In the genomic region with DNA sequence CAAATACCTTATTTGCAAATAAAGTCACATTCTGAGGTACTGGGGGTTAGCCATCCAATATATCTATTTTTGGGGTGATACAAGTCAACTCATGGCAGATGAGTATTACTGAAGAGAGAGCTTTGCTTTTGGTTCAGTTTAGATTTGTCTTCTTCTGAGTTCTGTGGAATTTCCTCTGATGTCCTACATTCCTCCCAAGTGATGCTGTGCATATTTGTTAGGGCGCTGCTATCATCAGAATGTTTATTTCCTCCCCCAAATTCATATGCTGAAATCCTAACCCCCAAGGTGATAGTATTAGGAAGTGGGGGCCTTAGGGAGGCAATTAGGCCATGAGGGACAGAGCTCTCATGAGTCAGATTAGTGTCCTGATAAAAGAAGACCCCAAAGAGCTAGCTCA, we compare ENCODE assay signal across 19 cellular contexts.
"Had no signal": no experiment of that assay in that cellular context is flagged by ENCODE, and none has a peak within 500 bp of the region (broad histone marks: within the 10 kb centered on the region; RNA-seq: fewer than 3 reads in every experiment).

No MANE protein-coding gene starts in this region.

- H3K9me3 ChIP-seq: left lung, stomach, upper lobe of left lung had no signal

- H3K27ac Mint-ChIP-seq: activated CD4-positive, alpha-beta T cell treated with anti-CD3 and anti-CD28 coated beads, Interleukin-2, amount 10 ng/mL, durations not matched to agents 7 days and 5 days; activated CD8-positive, alpha-beta T cell treated with anti-CD3 and anti-CD28 coated beads, Interleukin-2, amount 10 ng/mL, durations not matched to agents 7 days and 5 days; activated naive CD4-positive, alpha-beta T cell treated with anti-CD3 and anti-CD28 coated beads for 36 hours; activated naive CD8-positive, alpha-beta T cell treated with anti-CD3 and anti-CD28 coated beads, Interleukin-2, amount 50 U/mL, for 24 hours; activated T-cell treated with anti-CD3 and anti-CD28 coated beads, Interleukin-2, amount 50 U/mL, for 24 hours; nephron had no signal

- H3K4me1 Mint-ChIP-seq: activated CD4-positive, alpha-beta T cell treated with anti-CD3 and anti-CD28 coated beads, Interleukin-2, amount 10 ng/mL, durations not matched to agents 7 days and 5 days; activated naive CD8-positive, alpha-beta T cell treated with anti-CD3 and anti-CD28 coated beads, Interleukin-2, amount 50 U/mL, for 24 hours; nephron had no signal

- H3K36me3 ChIP-seq: left lung, stomach, upper lobe of left lung had no signal

- DNase-seq: activated CD4-positive, alpha-beta T cell treated with anti-CD3 and anti-CD28 coated beads, Interleukin-2, amount 10 ng/mL, durations not matched to agents 7 days and 5 days; activated CD8-positive, alpha-beta T cell treated with anti-CD3 and anti-CD28 coated beads, Interleukin-2, amount 10 ng/mL, durations not matched to agents 7 days and 5 days; activated naive CD4-positive, alpha-beta T cell treated with anti-CD3 and anti-CD28 coated beads for 36 hours; activated naive CD8-positive, alpha-beta T cell treated with anti-CD3 and anti-CD28 coated beads, Interleukin-2, amount 50 U/mL, for 24 hours; activated T-cell treated with anti-CD3 and anti-CD28 coated beads, Interleukin-2, amount 50 U/mL, for 24 hours; cerebellar nuclear complex; effector CD4-positive, alpha-beta T cell; foreskin melanocyte; glutamatergic neuron; left lung; midbrain; retina; stimulated activated CD4-positive, alpha-beta T cell treated with anti-CD3 and anti-CD28 coated beads, Interleukin-15, amount 100 ng/mL, for 24 hours; stimulated activated CD4-positive, alpha-beta T cell treated with anti-CD3 and anti-CD28 coated beads, Interleukin-2, amount 100 ng/mL, for 48 hours; stomach; upper lobe of left lung had no signal

- H3K4me3 Mint-ChIP-seq: activated CD4-positive, alpha-beta T cell treated with anti-CD3 and anti-CD28 coated beads, Interleukin-2, amount 10 ng/mL, durations not matched to agents 7 days and 5 days; activated CD8-positive, alpha-beta T cell treated with anti-CD3 and anti-CD28 coated beads, Interleukin-2, amount 10 ng/mL, durations not matched to agents 7 days and 5 days; activated naive CD4-positive, alpha-beta T cell treated with anti-CD3 and anti-CD28 coated beads for 36 hours; activated naive CD8-positive, alpha-beta T cell treated with anti-CD3 and anti-CD28 coated beads, Interleukin-2, amount 50 U/mL, for 24 hours; activated T-cell treated with anti-CD3 and anti-CD28 coated beads, Interleukin-2, amount 50 U/mL, for 24 hours; nephron had no signal

- H3K27ac ChIP-seq: left lung, skin epidermis, stomach, upper lobe of left lung had no signal

- H3K4me3 ChIP-seq: left lung, skin epidermis, stomach, upper lobe of left lung had no signal

- ATAC-seq: activated CD4-positive, CD25-positive, alpha-beta regulatory T cell treated with anti-CD3 and anti-CD28 coated beads, Interleukin-2, amount 50 U/mL, for 24 hours; activated CD8-positive, alpha-beta T cell treated with anti-CD3 and anti-CD28 coated beads, Interleukin-2, amount 10 ng/mL, durations not matched to agents 7 days and 5 days; activated naive CD8-positive, alpha-beta T cell treated with anti-CD3 and anti-CD28 coated beads, Interleukin-2, amount 50 U/mL, for 24 hours; left lung had no signal

- H3K27me3 Mint-ChIP-seq: activated CD4-positive, alpha-beta T cell treated with anti-CD3 and anti-CD28 coated beads, Interleukin-2, amount 10 ng/mL, durations not matched to agents 7 days and 5 days; activated T-cell treated with anti-CD3 and anti-CD28 coated beads, Interleukin-2, amount 50 U/mL, for 24 hours had no signal

- H3K27me3 ChIP-seq: left lung, stomach, upper lobe of left lung had no signal

- H3K9me3 Mint-ChIP-seq: activated CD4-positive, alpha-beta T cell treated with anti-CD3 and anti-CD28 coated beads, Interleukin-2, amount 10 ng/mL, durations not matched to agents 7 days and 5 days; activated naive CD4-positive, alpha-beta T cell treated with anti-CD3 and anti-CD28 coated beads for 36 hours; activated naive CD8-positive, alpha-beta T cell treated with anti-CD3 and anti-CD28 coated beads, Interleukin-2, amount 50 U/mL, for 24 hours; activated T-cell treated with anti-CD3 and anti-CD28 coated beads, Interleukin-2, amount 50 U/mL, for 24 hours; nephron had no signal
